Comparison of ENCODE assay signal across 1 cellular context in genomic region chr17:37662358-37662757, GRCh38.
TF ChIP-seq lines count a peak whose summit lies in the region.

No MANE protein-coding gene starts in this region.

TF ChIP-seq in IMR-90, 13 proteins besides CTCF, POLR2A, EP300 and RAD21 (continued from another document):
- TF ChIP-seq ELK1 (IDR thresholded peaks at IDR 0.05; ENCODE audit: borderline replicate concordance, low read depth, low read length), result no peak
- TF ChIP-seq FOS (IDR thresholded peaks at IDR 0.05; ENCODE audit: low read depth, low read length), result no peak
- no peak for TF ChIP-seq MAFK (IDR thresholded peaks at IDR 0.05; ENCODE audit: low read depth, low read length)
- TF ChIP-seq MAZ (IDR thresholded peaks at IDR 0.05; ENCODE audit: borderline replicate concordance, low read depth, low read length), result no peak
- TF ChIP-seq MXI1 (IDR thresholded peaks at IDR 0.05; ENCODE audit: borderline replicate concordance, low read depth, low read length), result no peak
- no peak for TF ChIP-seq USF2 (IDR thresholded peaks at IDR 0.05; ENCODE audit: low read depth, low read length)
- TF ChIP-seq CHD1 (IDR thresholded peaks at IDR 0.05; ENCODE audit: low read depth, low read length), result no peak
